Comparison of ENCODE assay signal across 1 cellular context in genomic region chr6:43095939-43096338, GRCh38.
A peak's percentile ranks its signal among the peaks of the same experiment; 100 is the strongest.
TF ChIP-seq lines count a peak whose summit lies in the region.

No MANE protein-coding gene starts in this region.

TF ChIP-seq in H1, 55 proteins besides CTCF, POLR2A, EP300 and RAD21:
- TF ChIP-seq ASH2L (IDR thresholded peaks at IDR 0.05; ENCODE audit: low read length): peak; percentile 15
- TF ChIP-seq SIN3A (conservative IDR thresholded peaks at IDR 0.05 in 1 of 2, IDR thresholded peaks at IDR 0.05 in 1 of 2; ENCODE audit: low read depth in 1 of 2, low read length in 2 of 2): no peak
- no peak for TF ChIP-seq TEAD4 (IDR thresholded peaks at IDR 0.05; ENCODE audit: low read depth, low read length)
